8 cellular contexts compared by ENCODE assay signal in the genomic region with DNA sequence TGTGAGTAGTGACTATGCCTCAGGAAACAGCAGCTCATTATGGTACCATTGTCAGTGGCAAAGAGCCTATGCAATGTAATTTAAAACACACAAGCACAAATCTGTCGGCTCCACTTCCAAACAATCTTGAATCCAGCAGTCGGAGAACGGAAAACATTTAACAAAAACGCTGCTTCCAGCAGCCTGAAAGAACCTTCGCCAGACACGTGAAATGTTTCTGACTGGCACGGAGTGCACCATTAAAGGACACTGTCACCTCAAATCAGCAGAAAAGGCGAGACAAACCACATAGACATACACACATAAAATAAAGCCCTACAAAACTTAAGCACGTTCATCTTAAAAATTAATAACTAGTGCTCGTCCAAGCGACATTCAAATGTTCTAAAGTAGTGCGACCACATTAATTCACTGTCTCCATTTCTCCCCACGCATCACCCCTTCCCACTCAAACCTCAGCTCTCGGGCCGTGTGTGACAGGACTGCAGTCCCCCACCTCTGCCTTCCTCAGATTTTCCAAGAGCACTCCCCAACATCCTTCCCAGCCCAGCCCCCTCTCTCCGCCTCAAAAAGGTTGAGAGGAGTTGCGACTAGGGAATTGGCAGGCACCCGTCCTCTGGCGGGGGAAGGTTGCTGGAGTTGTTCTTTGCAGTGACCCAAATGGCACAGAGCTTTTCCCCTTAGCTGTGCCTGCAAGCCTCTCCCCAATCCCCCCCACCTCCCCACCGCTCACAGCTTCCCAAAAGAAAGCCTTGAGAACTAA. TPM values are rescaled to one million over a fixed set of nuclear protein-coding genes. Genes with fewer than 3 reads are reported as not detected.
DNase-seq lines count a peak whose midpoint lies in the region; ATAC-seq and TF ChIP-seq lines count a peak whose summit lies in the region.

No MANE protein-coding gene starts in this region.

- peak overlapping the region; percentile 93 for H3K4me2 ChIP-seq in osteoblast (ENCODE audit: insufficient read depth, low read length)

- peak overlapping the region; percentile 56 for H3K9ac ChIP-seq in HUES6 (ENCODE audit: low read length)

- peaks cover 84% of the 10 kb centered on the region for H3K79me2 ChIP-seq in osteoblast (ENCODE audit: insufficient read depth, low read length)

- H4K20me1 ChIP-seq in osteoblast (ENCODE audit: insufficient read depth, low read length), result peaks cover 18% of the 10 kb centered on the region

- H3K27ac ChIP-seq in CD8-positive, alpha-beta T cell (ENCODE audit: low read depth, low read length), result peak overlapping the region; percentile 91
- no peak overlapping the region; the same call in 1 of the 2 replicates for H3K27ac ChIP-seq in HUES6 (ENCODE audit: low read depth, low read length)
- H3K27ac ChIP-seq in foreskin keratinocyte, result peak overlapping the region; percentile 61
- peak overlapping the region; percentile 96 for H3K27ac ChIP-seq in osteoblast (ENCODE audit: low read depth, low read length)

- H3K4me1 Mint-ChIP-seq in CD8-positive, alpha-beta T cell (ENCODE audit: low read depth), result peaks cover 16% of the 10 kb centered on the region

- no peak overlapping the region for H3K27ac Mint-ChIP-seq in CD8-positive, alpha-beta T cell

- no peak overlapping the region for H3K4me3 Mint-ChIP-seq in CD8-positive, alpha-beta T cell

- H3K9me3 Mint-ChIP-seq in CD8-positive, alpha-beta T cell, result no peaks in the 10 kb centered on the region

- intact Hi-C loops in CD8-positive, alpha-beta T cell (cut with DNase I, micrococcal nuclease), result loop anchor here (1.0 to 5.0 kb wide), 11 partner anchors 8 to 1204 kb away; a partner anchor contains a TSS

- H3K4me3 ChIP-seq in CD8-positive, alpha-beta T cell (ENCODE audit: low read depth, low read length), result peak overlapping the region; percentile 86
- peak overlapping the region; percentile 85 for H3K4me3 ChIP-seq in HUES6 (ENCODE audit: low read depth, low read length)
- peak overlapping the region; percentile 92 for H3K4me3 ChIP-seq in osteoblast (ENCODE audit: insufficient read depth, low read length)

- H3K27me3 ChIP-seq in CD8-positive, alpha-beta T cell (ENCODE audit: insufficient read depth, low read length), result no peaks in the 10 kb centered on the region
- H3K27me3 ChIP-seq in HUES6 (ENCODE audit: control insufficient read depth, insufficient read depth, low read length) (no peaks in the 10 kb centered on the region), foreskin keratinocyte (no peaks in the 10 kb centered on the region), osteoblast (ENCODE audit: insufficient read depth, low read length) (no peaks in the 10 kb centered on the region)

- POLR2A ChIA-PET in CD8-positive, alpha-beta T cell (lab: Charles Lee), result interaction anchor here (0.6 to 8.6 kb wide), 14 partner anchors 7 to 170 kb away, joined by 3 to 54 read pairs (median 4); a partner anchor contains a TSS

- no peaks in the 10 kb centered on the region for H3K36me3 ChIP-seq in CD8-positive, alpha-beta T cell (ENCODE audit: insufficient read depth, low read length)
- H3K36me3 ChIP-seq in HUES6 (ENCODE audit: control insufficient read depth, insufficient read depth, low read length) (peaks cover 17% of the 10 kb centered on the region), osteoblast (ENCODE audit: insufficient read depth, low read length) (peaks cover 4% of the 10 kb centered on the region)

- H3K36me3 Mint-ChIP-seq in CD8-positive, alpha-beta T cell, result peaks cover 19% of the 10 kb centered on the region

- no peaks in the 10 kb centered on the region for H3K27me3 Mint-ChIP-seq in CD8-positive, alpha-beta T cell (ENCODE audit: low read depth)

- no peak for TF ChIP-seq CTCF in CD8-positive, alpha-beta T cell (IDR thresholded peaks at IDR 0.05)
- TF ChIP-seq CTCF in foreskin keratinocyte (conservative IDR thresholded peaks at IDR 0.05) (no peak), osteoblast (IDR thresholded peaks at IDR 0.05; ENCODE audit: extremely low read depth, low read depth, low read length) (no peak)

- no peak for ATAC-seq in CD8-positive, alpha-beta T cell
- ATAC-seq in foreskin keratinocyte (peak; percentile 16), HG02642 (IDR thresholded peaks at IDR 0.05; ENCODE audit: poor library complexity, unreplicated experiment) (no peak), GM18498 (IDR thresholded peaks at IDR 0.05; ENCODE audit: unreplicated experiment) (no peak)

- H2AFZ ChIP-seq in osteoblast (ENCODE audit: low read length), result peak overlapping the region; percentile 76

- DNase-seq in CD8-positive, alpha-beta T cell, result peak in 4 of 7 experiments; percentile 9 to 30 (median 22)
- peak; percentile 43 to 61 for DNase-seq in activated T-cell treated with anti-CD3 and anti-CD28 coated beads, Interleukin-2, amount 50 U/mL, for 48 hours
- DNase-seq in foreskin keratinocyte (no peak), osteoblast (ENCODE audit: insufficient read length, low spot score, missing footprints) (no peak), NCI-H774 (lab: John Stamatoyannopoulos, UW) (no peak)

- H3K9me3 ChIP-seq in CD8-positive, alpha-beta T cell (ENCODE audit: low read length), result no peaks in the 10 kb centered on the region
- H3K9me3 ChIP-seq in HUES6 (ENCODE audit: control insufficient read depth, insufficient read depth, low read depth, low read length) (no peaks in the 10 kb centered on the region), osteoblast (ENCODE audit: low read depth, low read length) (no peaks in the 10 kb centered on the region)

- CTCF ChIA-PET in CD8-positive, alpha-beta T cell (lab: Charles Lee), result interaction anchor here (1.0 to 1.5 kb wide), 4 partner anchors 20 to 166 kb away, joined by 3 to 6 read pairs (median 4); no protein-coding TSS in a partner anchor

- peaks cover 34% of the 10 kb centered on the region for H3K4me1 ChIP-seq in CD8-positive, alpha-beta T cell (ENCODE audit: insufficient read depth, low read length)
- H3K4me1 ChIP-seq in HUES6 (ENCODE audit: control insufficient read depth, insufficient read depth, low read length) (peaks cover 24% of the 10 kb centered on the region), foreskin keratinocyte (peaks cover 9% of the 10 kb centered on the region), osteoblast (ENCODE audit: insufficient read depth, low read length) (peaks cover 24% of the 10 kb centered on the region)

RNA-seq across cellular contexts. Expression of a gene that starts 0.6 kb away (rescaled TPM):
- total RNA-seq in CD8-positive, alpha-beta T cell, result 100 to 1,000 TPM; 125 to 134 TPM
- total RNA-seq in foreskin keratinocyte, result 3.5 and 4.7 TPM in 2 replicates
- 1.1 and 1.8 TPM in 2 replicates for polyA plus RNA-seq in foreskin keratinocyte
- 21.0 and 27.4 TPM in 2 replicates for total RNA-seq in osteoblast

Comparison
In these comparisons a context has a peak if more than half of its experiments do, and no peak if none do; other contexts are left out.
1. DNase-seq: peak in CD8-positive, alpha-beta T cell (4 of 7) and activated T-cell treated with anti-CD3 and anti-CD28 coated beads, Interleukin-2, amount 50 U/mL, for 48 hours (2 of 2); none in foreskin keratinocyte (0 of 2), osteoblast (single experiment) and NCI-H774 (single experiment).
2. Peak in every context shown above with its lines, with median percentiles within 50 percentile points of each other: H3K4me3 ChIP-seq.